In the genomic region with DNA sequence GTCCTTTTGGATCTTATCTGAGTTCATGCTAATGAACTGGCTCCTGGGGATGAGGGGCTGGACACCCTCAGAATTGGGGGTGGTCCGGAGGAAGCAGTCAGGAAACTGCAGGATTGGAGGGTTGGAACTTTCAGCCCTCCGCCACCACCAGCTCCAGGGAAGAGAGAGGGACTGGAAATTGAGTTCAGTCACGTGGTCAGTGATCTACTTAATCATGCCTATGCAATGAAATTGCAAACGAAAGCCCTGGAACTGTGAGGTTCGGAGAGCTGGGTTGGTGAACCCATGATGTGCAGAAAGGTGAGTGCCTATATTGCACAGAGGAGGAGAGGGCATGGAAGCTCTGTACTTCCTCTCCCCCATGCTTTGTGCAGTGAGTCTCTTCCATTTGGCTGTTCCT, we compare ENCODE assay signal across 21 cellular contexts.
"Had no signal": no experiment of that assay in that cellular context is flagged by ENCODE, and none has a peak within 500 bp of the region (broad histone marks: within the 10 kb centered on the region; RNA-seq: fewer than 3 reads in every experiment).

No MANE protein-coding gene starts in this region.

- DNase-seq: cerebellar nuclear complex; dermis blood vessel endothelial cell; foreskin melanocyte; heart left ventricle; hippocampal formation; left ventricle myocardium inferior; lower lobe of right lung; midbrain; nucleus accumbens; ovary; right cardiac atrium; stimulated activated CD4-positive, alpha-beta T cell treated with anti-CD3 and anti-CD28 coated beads, Interleukin-2, amount 100 ng/mL, for 48 hours; stimulated activated naive CD4-positive, alpha-beta T cell treated with Interleukin-2 at 50 U/mL for 16 hours had no signal

- H3K9me3 Mint-ChIP-seq: natural killer cell treated with Interleukin-12 subunit alpha and Interleukin-12 subunit beta and Interleukin-15 and Interleukin-18, amount 100 ng/mL, for 72 hours had no signal

- H3K36me3 ChIP-seq: heart left ventricle, left ventricle myocardium inferior, lower lobe of right lung, neural progenitor cell, ovary, suprapubic skin, tibial nerve had no signal

- H3K27ac ChIP-seq: lower lobe of right lung, neural progenitor cell, suprapubic skin had no signal

- H3K4me1 Mint-ChIP-seq: memory B cell had no signal

- H3K9ac ChIP-seq: neural progenitor cell had no signal

- ATAC-seq: heart left ventricle; lower lobe of right lung; natural killer cell treated with Interleukin-12 subunit alpha and Interleukin-12 subunit beta and Interleukin-15 and Interleukin-18, amount 100 ng/mL, for 72 hours; right cardiac atrium had no signal

- H3K4me2 ChIP-seq: neural progenitor cell, smooth muscle cell had no signal

- H3K27me3 ChIP-seq: heart left ventricle, neural progenitor cell, ovary, suprapubic skin, tibial nerve had no signal

- FAIRE-seq: colon, keratinocyte had no signal

- H3K36me3 Mint-ChIP-seq: natural killer cell treated with Interleukin-12 subunit alpha and Interleukin-12 subunit beta and Interleukin-15 and Interleukin-18, amount 100 ng/mL, for 72 hours had no signal

- H2AFZ ChIP-seq: neural progenitor cell had no signal

- H3K9me3 ChIP-seq: heart left ventricle, left ventricle myocardium inferior, lower lobe of right lung, ovary, suprapubic skin, tibial nerve had no signal

- H3K4me3 ChIP-seq: heart left ventricle, left ventricle myocardium inferior, lower lobe of right lung, neural progenitor cell, ovary, smooth muscle cell, suprapubic skin, tibial nerve had no signal

- H3K27ac Mint-ChIP-seq: memory B cell; natural killer cell treated with Interleukin-12 subunit alpha and Interleukin-12 subunit beta and Interleukin-15 and Interleukin-18, amount 100 ng/mL, for 72 hours; neural progenitor cell had no signal

- H3K4me3 Mint-ChIP-seq: memory B cell; natural killer cell treated with Interleukin-12 subunit alpha and Interleukin-12 subunit beta and Interleukin-15 and Interleukin-18, amount 100 ng/mL, for 72 hours; neural progenitor cell had no signal
